In the genomic region with DNA sequence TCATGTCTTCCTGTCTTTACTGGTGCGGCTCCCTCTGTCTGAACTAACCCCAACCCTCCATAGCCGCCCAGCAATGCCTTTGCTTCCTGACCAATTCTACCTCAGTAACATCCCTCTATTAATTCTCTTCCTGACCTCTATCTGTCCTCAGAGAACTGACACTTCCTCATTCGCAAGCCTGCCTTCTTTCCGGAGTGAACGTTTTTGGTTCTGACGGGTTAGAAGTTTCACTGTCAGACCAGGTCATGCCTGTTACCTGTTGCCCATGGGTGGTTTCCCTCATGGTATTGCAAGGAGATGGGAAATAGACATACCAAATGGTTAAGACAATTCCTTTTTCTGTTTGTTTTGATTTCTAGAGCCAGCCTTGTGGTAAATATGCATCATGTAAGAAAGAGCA, we compare ENCODE assay signal across 14 cellular contexts.
DNase-seq lines count a peak whose midpoint lies in the region; ATAC-seq and TF ChIP-seq lines count a peak whose summit lies in the region.
"Had no signal": no experiment of that assay in that cellular context is flagged by ENCODE, and none has a peak within 500 bp of the region (broad histone marks: within the 10 kb centered on the region; RNA-seq: fewer than 3 reads in every experiment).

No MANE protein-coding gene starts in this region.

- H3K9me3 ChIP-seq in mucosa of descending colon: no peaks in the 10 kb centered on the region
- H3K9me3 ChIP-seq: vagina had no signal

- no peaks in the 10 kb centered on the region for H3K36me3 ChIP-seq in mucosa of descending colon (ENCODE audit: low read depth)
- H3K36me3 ChIP-seq: vagina had no signal

- peak; percentile 10 for DNase-seq in GM10266 (ENCODE audit: extremely low spot score)
- DNase-seq in NB4 (ENCODE audit: low read depth): peak; percentile 56
- no peak for DNase-seq in NCI-H1436 treated with DMSO at 0.1 percent for 48 hours (lab: John Stamatoyannopoulos, UW)
- DNase-seq in NCI-H748 treated with DMSO at 0.1 percent for 48 hours (lab: John Stamatoyannopoulos, UW): no peak
- DNase-seq in NCI-H187 (lab: John Stamatoyannopoulos, UW): no peak
- no peak for DNase-seq in mucosa of descending colon
- DNase-seq: activated CD4-positive, alpha-beta T cell treated with anti-CD3 and anti-CD28 coated beads for 4 hours; activated naive CD4-positive, alpha-beta T cell treated with Interleukin-2 at 50 U/mL for 16 hours; caudate nucleus; natural killer cell; SHP77 had no signal

- intact Hi-C loops in mucosa of descending colon (cut with DNase I, micrococcal nuclease): no loop called here

- no peak for TF ChIP-seq POLR2A in NB4 (IDR thresholded peaks at IDR 0.05; ENCODE audit: extremely low read depth, insufficient read length)

- peaks cover 5% of the 10 kb centered on the region for H3K4me1 ChIP-seq in mucosa of descending colon (ENCODE audit: low read depth)
- H3K4me1 ChIP-seq: vagina had no signal

- TF ChIP-seq CTCF in GM10266 (IDR thresholded peaks at IDR 0.05; ENCODE audit: control insufficient read depth, insufficient read depth, low read depth, missing control alignments) (no peak), NB4 (IDR thresholded peaks at IDR 0.05; ENCODE audit: low read depth, low read length) (no peak), mucosa of descending colon (IDR thresholded peaks at IDR 0.05) (no peak)

- peak; percentile 80 for ATAC-seq in GM19455 (IDR thresholded peaks at IDR 0.05; ENCODE audit: unreplicated experiment)
- ATAC-seq in HG02943 (IDR thresholded peaks at IDR 0.05; ENCODE audit: low read depth, unreplicated experiment): peak; percentile 77
- no peak for ATAC-seq in mucosa of descending colon
- ATAC-seq: natural killer cell had no signal

- H3K4me3 ChIP-seq in NB4 (ENCODE audit: low read depth, low read length) (no peak overlapping the region), mucosa of descending colon (no peak overlapping the region)
- H3K4me3 ChIP-seq: vagina had no signal

Comparison
In these comparisons a context has a peak if more than half of its experiments do, and no peak if none do; other contexts are left out.
1. DNase-seq: peak in GM10266 (single experiment) and NB4 (single experiment); none in NCI-H1436 treated with DMSO at 0.1 percent for 48 hours (single experiment), NCI-H748 treated with DMSO at 0.1 percent for 48 hours (single experiment), NCI-H187 (0 of 2) and mucosa of descending colon (0 of 3).